ENCODE assay signal across 10 cellular contexts in genomic region chr17:33038740-33039139, GRCh38. TPM values are rescaled to one million over a fixed set of nuclear protein-coding genes. Genes with fewer than 3 reads are reported as not detected.
A peak's percentile ranks its signal among the peaks of the same experiment; 100 is the strongest.
DNase-seq lines count a peak whose midpoint lies in the region; ATAC-seq and TF ChIP-seq lines count a peak whose summit lies in the region.
"Had no signal": no experiment of that assay in that cellular context is flagged by ENCODE, and none has a peak within 500 bp of the region (broad histone marks: within the 10 kb centered on the region; RNA-seq: fewer than 3 reads in every experiment).

No MANE protein-coding gene starts in this region.

- 0% methylated on average over 3 of the region's 3 CpGs for WGBS in right lobe of liver (ENCODE audit: insufficient coverage, low coverage, low lambda C conversion rate, missing lambda C conversion rate)

- H3K36me3 Mint-ChIP-seq in brain = no peaks in the 10 kb centered on the region

- no peaks in the 10 kb centered on the region for H3K4me1 ChIP-seq in right lobe of liver
- H3K4me1 ChIP-seq: BLaER1 had no signal

- H3K36me3 ChIP-seq in right lobe of liver = no peaks in the 10 kb centered on the region
- H3K36me3 ChIP-seq: BLaER1 had no signal

- DNase-seq in DMS79 treated with DMSO at 0.1 percent for 48 hours (lab: John Stamatoyannopoulos, UW) (peak; percentile 30), DMS79 (lab: John Stamatoyannopoulos, UW) (no peak), NCI-H2029 (lab: John Stamatoyannopoulos, UW) (peak; percentile 15), right lobe of liver (peak in 1 of 3 donors; percentile 35), Kasumi-1 (lab: John Stamatoyannopoulos, UW) (no peak)
- DNase-seq: activated B cell treated with CpG ODN at 0.5 μM for 24 hours had no signal

- peaks cover 3 to 9% (median 7%) of the 10 kb centered on the region in 5 experiments for H3K9me3 Mint-ChIP-seq in brain

- ATAC-seq in right lobe of liver = peak in 3 of 4 donors; percentile 22 to 47 (median 25)
- ATAC-seq in HG02759 (IDR thresholded peaks at IDR 0.05; ENCODE audit: unreplicated experiment) = no peak
- no peak for ATAC-seq in HG03460 (IDR thresholded peaks at IDR 0.05; ENCODE audit: unreplicated experiment)

- intact Hi-C loops in right lobe of liver (cut with DNase I) = no loop called here

- no peak overlapping the region for H3K27ac ChIP-seq in right lobe of liver
- H3K27ac ChIP-seq: BLaER1 had no signal

- H3K27ac Mint-ChIP-seq in brain = no peak overlapping the region
- H3K27ac Mint-ChIP-seq: activated B cell treated with CpG ODN at 0.5 μM for 24 hours had no signal

- H3K9me3 ChIP-seq in right lobe of liver = no peaks in the 10 kb centered on the region

- H3K27me3 Mint-ChIP-seq in brain = peaks cover 19% of the 10 kb centered on the region

- H3K4me1 Mint-ChIP-seq in brain = no peaks in the 10 kb centered on the region
- H3K4me1 Mint-ChIP-seq: activated B cell treated with CpG ODN at 0.5 μM for 24 hours had no signal

- no peak for TF ChIP-seq POLR2A in right lobe of liver (IDR thresholded peaks at IDR 0.05)

- H3K4me3 ChIP-seq in right lobe of liver = no peak overlapping the region
- H3K4me3 ChIP-seq: BLaER1 had no signal

- TF ChIP-seq CTCF in brain (conservative IDR thresholded peaks at IDR 0.05) (peak; percentile 65 to 87), right lobe of liver (IDR thresholded peaks at IDR 0.05) (peak in 3 of 4 donors; percentile 32 to 51 (median 40))

- H3K4me3 Mint-ChIP-seq in brain = no peak overlapping the region
- H3K4me3 Mint-ChIP-seq: activated B cell treated with CpG ODN at 0.5 μM for 24 hours had no signal

- no peaks in the 10 kb centered on the region for H3K27me3 ChIP-seq in right lobe of liver
- H3K27me3 ChIP-seq: BLaER1 had no signal

RNA-seq across cellular contexts. Expression of gene SPACA3, which starts 47.1 kb away (rescaled TPM):
- polyA plus RNA-seq in brain (ENCODE audit: insufficient read depth, low read depth, low replicate concordance) = not detected
- total RNA-seq in right lobe of liver = not detected
- total RNA-seq: activated B cell treated with CpG ODN at 0.5 μM for 24 hours had no signal

Comparison
In these comparisons a context has a peak if more than half of its experiments do, and no peak if none do; other contexts are left out.
1. DNase-seq: peak in DMS79 treated with DMSO at 0.1 percent for 48 hours (single experiment) and NCI-H2029 (single experiment); none in DMS79 (single experiment) and Kasumi-1 (0 of 2).
2. ATAC-seq: peak in right lobe of liver (3 of 4); none in HG02759 (single experiment) and HG03460 (single experiment).